In the genomic region with DNA sequence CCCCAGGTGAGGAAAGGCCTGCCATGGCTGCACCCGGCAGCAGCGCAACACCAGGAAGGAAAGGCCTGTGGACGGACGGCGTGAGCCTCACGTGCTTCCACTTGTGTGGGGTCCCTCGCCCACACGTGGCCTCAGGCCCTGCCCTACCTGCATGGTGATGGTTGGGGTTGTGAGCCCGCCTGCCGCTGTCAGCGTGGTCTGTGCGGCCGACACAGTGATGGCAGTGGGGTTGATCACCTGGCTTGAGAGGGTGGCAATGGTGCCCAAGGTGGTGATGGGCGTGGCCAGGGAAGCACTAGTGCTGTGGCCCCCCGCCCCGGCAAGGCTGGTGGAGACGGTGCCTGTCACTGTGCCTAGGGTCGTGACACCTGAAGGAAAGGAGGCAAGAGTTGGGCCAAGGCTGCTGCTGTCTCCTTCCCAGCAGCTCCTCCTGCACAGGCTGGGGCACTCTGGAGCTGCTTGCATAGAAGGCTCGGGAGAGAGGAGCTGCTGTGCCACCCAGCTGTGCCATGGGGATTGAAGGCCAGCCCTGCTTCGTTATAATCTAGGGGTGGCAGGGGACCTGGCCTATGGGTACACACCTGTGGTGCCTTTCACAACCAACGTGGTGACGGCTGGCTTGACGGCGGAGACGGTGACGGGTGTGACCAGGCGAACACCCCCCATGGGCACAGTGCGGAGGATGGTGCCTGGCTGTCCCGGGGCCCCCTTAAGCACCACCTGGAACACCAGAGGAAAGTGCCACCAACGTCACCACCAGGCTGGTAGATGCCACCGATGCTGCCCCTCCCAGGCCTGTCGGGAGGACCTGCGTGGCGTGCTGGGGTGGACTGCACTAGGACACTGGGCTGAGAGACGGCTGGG, we compare ENCODE assay signal across 14 cellular contexts. TPM values are rescaled to one million over a fixed set of nuclear protein-coding genes. Genes with fewer than 3 reads are reported as not detected.
DNase-seq lines count a peak whose midpoint lies in the region; ATAC-seq, FAIRE-seq and TF ChIP-seq lines count a peak whose summit lies in the region.
"Had no signal": no experiment of that assay in that cellular context is flagged by ENCODE, and none has a peak within 500 bp of the region (broad histone marks: within the 10 kb centered on the region; RNA-seq: fewer than 3 reads in every experiment).

No MANE protein-coding gene starts in this region.

- H3K79me2 ChIP-seq in K562 (ENCODE audit: control insufficient read depth, insufficient read depth, low read length) (peaks cover 9% of the 10 kb centered on the region; the same call in 2 of the 3 replicates), PC-3 (ENCODE audit: low read length) (no peaks in the 10 kb centered on the region)

- H3K9me3 ChIP-seq in K562 (replicated peaks; ENCODE audit: control insufficient read depth, insufficient read depth, low read depth, low read length): no peaks in the 10 kb centered on the region
- no peaks in the 10 kb centered on the region for H3K9me3 ChIP-seq in sigmoid colon
- H3K9me3 ChIP-seq in PC-3 (ENCODE audit: low read length): no peaks in the 10 kb centered on the region
- H3K9me3 ChIP-seq: Peyer's patch had no signal

- no peak overlapping the region for H3K4me3 Mint-ChIP-seq in activated CD8-positive, alpha-beta T cell treated with anti-CD3 and anti-CD28 coated beads for 36 hours
- H3K4me3 Mint-ChIP-seq in activated CD8-positive, alpha-beta T cell treated with anti-CD3 and anti-CD28 coated beads, Interleukin-2, amount 10 ng/mL, durations not matched to agents 7 days and 5 days: no peak overlapping the region
- H3K4me3 Mint-ChIP-seq: CD8-positive, alpha-beta T cell had no signal

- H3K9me1 ChIP-seq in K562 (ENCODE audit: control insufficient read depth, insufficient read depth, low read length): no peaks in the 10 kb centered on the region

- 87% methylated on average over 11 of the region's 35 CpGs for WGBS in K562 (ENCODE audit: insufficient coverage, low coverage, missing lambda C conversion rate)
- WGBS in sigmoid colon, 2 donors: 88 to 92% methylated on average over 35 of the region's 35 CpGs

- H3K27ac ChIP-seq in K562 (ENCODE audit: extremely low read depth, low read depth, low read length) (no peak overlapping the region), sigmoid colon (peak overlapping the region in 3 of 4 donors; percentile 69 to 87 (median 84)), PC-3 (ENCODE audit: low read length) (no peak overlapping the region)
- H3K27ac ChIP-seq: 22Rv1, Peyer's patch had no signal

- no peak for TF ChIP-seq RAD21 in K562 (CRISPR knock-in tag; conservative IDR thresholded peaks at IDR 0.05 in 1 of 2, IDR thresholded peaks at IDR 0.05 in 1 of 2)

- BruUV-seq in K562 (replicated peaks; lab: Mats Ljungman, UMichigan) (no TSS peak), PC-3 (replicated peaks; lab: Mats Ljungman, UMichigan) (no TSS peak)

- peaks cover 10% of the 10 kb centered on the region for H3K4me1 Mint-ChIP-seq in activated CD8-positive, alpha-beta T cell treated with anti-CD3 and anti-CD28 coated beads for 36 hours (ENCODE audit: low read depth)
- peaks cover 6% of the 10 kb centered on the region for H3K4me1 Mint-ChIP-seq in activated CD8-positive, alpha-beta T cell treated with anti-CD3 and anti-CD28 coated beads, Interleukin-2, amount 10 ng/mL, durations not matched to agents 7 days and 5 days (ENCODE audit: low read depth)

- no peak for TF ChIP-seq CTCF in activated CD8-positive, alpha-beta T cell treated with anti-CD3 and anti-CD28 coated beads for 36 hours (IDR thresholded peaks at IDR 0.05)
- TF ChIP-seq CTCF in K562 (IDR thresholded peaks at IDR 0.05 in 2 of 3, conservative IDR thresholded peaks at IDR 0.05 in 1 of 3; ENCODE audit: insufficient read depth in 2 of 3, low read depth in 1 of 3, low read length in 3 of 3) (no peak), sigmoid colon (IDR thresholded peaks at IDR 0.05) (no peak), PC-3 (conservative IDR thresholded peaks at IDR 0.05; ENCODE audit: low read depth, low read length) (no peak)

- CTCF ChIA-PET in activated CD8-positive, alpha-beta T cell treated with anti-CD3 and anti-CD28 coated beads for 36 hours (lab: Charles Lee): no interaction called here
- CTCF ChIA-PET in activated CD8-positive, alpha-beta T cell treated with anti-CD3 and anti-CD28 coated beads, Interleukin-2, amount 10 ng/mL, durations not matched to agents 7 days and 5 days (lab: Charles Lee): no interaction called here
- CTCF ChIA-PET in K562 (lab: Yijun Ruan, JAX; ENCODE audit: low intra/inter-chr PET ratio): no interaction called here
- CTCF ChIA-PET in PC-3 (lab: Charles Lee): no interaction called here

- no peak for ATAC-seq in activated CD8-positive, alpha-beta T cell treated with anti-CD3 and anti-CD28 coated beads for 36 hours
- no peak for ATAC-seq in activated CD8-positive, alpha-beta T cell treated with anti-CD3 and anti-CD28 coated beads, Interleukin-2, amount 10 ng/mL, durations not matched to agents 7 days and 5 days
- ATAC-seq in K562: no peak
- ATAC-seq in PC-3: no peak
- ATAC-seq: CD8-positive, alpha-beta T cell had no signal

- H3K36me3 ChIP-seq in K562 (ENCODE audit: control insufficient read depth, insufficient read depth, low read length) (peaks cover 100% of the 10 kb centered on the region; the same call in 2 of the 3 replicates), sigmoid colon (peaks cover 12 to 60% (median 32%) of the 10 kb centered on the region in 4 donors), PC-3 (ENCODE audit: low read depth, low read length) (peaks cover 42% of the 10 kb centered on the region)

- POLR2A ChIA-PET in activated CD8-positive, alpha-beta T cell treated with anti-CD3 and anti-CD28 coated beads for 36 hours (lab: Charles Lee): interaction anchor here (0.7 kb wide), 1 partner anchor 10 kb away, joined by 3 read pairs; no protein-coding TSS in a partner anchor
- POLR2A ChIA-PET in activated CD8-positive, alpha-beta T cell treated with anti-CD3 and anti-CD28 coated beads, Interleukin-2, amount 10 ng/mL, durations not matched to agents 7 days and 5 days (lab: Charles Lee): no interaction called here
- POLR2A ChIA-PET in K562 (lab: Yijun Ruan, JAX): interaction anchor here (0.6 to 4.2 kb wide), 4 partner anchors 8 to 35 kb away, joined by 3 to 24 read pairs (median 4); no protein-coding TSS in a partner anchor
- POLR2A ChIA-PET in PC-3 (lab: Charles Lee; ENCODE audit: unreplicated experiment): no interaction called here

- H3K27ac Mint-ChIP-seq in activated CD8-positive, alpha-beta T cell treated with anti-CD3 and anti-CD28 coated beads for 36 hours: peak overlapping the region; percentile 52
- H3K27ac Mint-ChIP-seq in activated CD8-positive, alpha-beta T cell treated with anti-CD3 and anti-CD28 coated beads, Interleukin-2, amount 10 ng/mL, durations not matched to agents 7 days and 5 days: no peak overlapping the region
- H3K27ac Mint-ChIP-seq: CD8-positive, alpha-beta T cell had no signal

- H3K4me3 ChIP-seq in K562 (no peak overlapping the region), sigmoid colon (no peak overlapping the region), PC-3 (ENCODE audit: low read length) (no peak overlapping the region)
- H3K4me3 ChIP-seq: Peyer's patch had no signal

- DNase-seq in activated CD8-positive, alpha-beta T cell treated with anti-CD3 and anti-CD28 coated beads for 36 hours: no peak
- DNase-seq in activated CD8-positive, alpha-beta T cell treated with anti-CD3 and anti-CD28 coated beads, Interleukin-2, amount 10 ng/mL, durations not matched to agents 7 days and 5 days: no peak
- DNase-seq in K562 (ENCODE audit: extremely low read depth in 1 of 4, low spot score in 3 of 4) (no peak), sigmoid colon (no peak), SKM-1 treated with dmso at 0.1 percent for 144 hours (lab: John Stamatoyannopoulos, UW; ENCODE audit: unreplicated experiment) (no peak), PC-3 (no peak)
- DNase-seq: CD8-positive, alpha-beta T cell; NCI-H2029; NCI-H2171 treated with DMSO at 0.1 percent for 48 hours; NCI-H82; Peyer's patch; SHP77 had no signal

- peaks cover 37% of the 10 kb centered on the region for H3K36me3 Mint-ChIP-seq in activated CD8-positive, alpha-beta T cell treated with anti-CD3 and anti-CD28 coated beads for 36 hours (ENCODE audit: low read depth)
- peaks cover 43% of the 10 kb centered on the region for H3K36me3 Mint-ChIP-seq in activated CD8-positive, alpha-beta T cell treated with anti-CD3 and anti-CD28 coated beads, Interleukin-2, amount 10 ng/mL, durations not matched to agents 7 days and 5 days (ENCODE audit: low read depth)

- intact Hi-C loops in activated CD8-positive, alpha-beta T cell treated with anti-CD3 and anti-CD28 coated beads for 36 hours (cut with micrococcal nuclease): no loop called here
- intact Hi-C loops in K562 (cut with micrococcal nuclease) (no loop called here), sigmoid colon (cut with DNase I) (no loop called here), PC-3 (cut with micrococcal nuclease) (no loop called here)

- no peak for TF ChIP-seq EP300 in K562 (IDR thresholded peaks at IDR 0.05; ENCODE audit: low read length)
- TF ChIP-seq EP300 in sigmoid colon (IDR thresholded peaks at IDR 0.05): no peak

- no peaks in the 10 kb centered on the region for H3K9me2 ChIP-seq in PC-3 (replicated peaks; ENCODE audit: low read length)

- in situ Hi-C loops in K562 (cut with MboI): no loop called here

- FAIRE-seq in K562 (lab: Jason Lieb, UNC): no peak
- FAIRE-seq: H54 had no signal

- H4K20me1 ChIP-seq in K562 (replicated peaks; ENCODE audit: control insufficient read depth, insufficient read depth, low read length) (no peaks in the 10 kb centered on the region), PC-3 (ENCODE audit: low read length) (no peaks in the 10 kb centered on the region)

- H3K27me3 ChIP-seq in K562 (ENCODE audit: control insufficient read depth in 2 of 2, insufficient read depth in 2 of 2, low read length in 2 of 2): no peaks in the 10 kb centered on the region
- no peaks in the 10 kb centered on the region for H3K27me3 ChIP-seq in sigmoid colon
- no peaks in the 10 kb centered on the region for H3K27me3 ChIP-seq in PC-3 (ENCODE audit: low read length)
- H3K27me3 ChIP-seq: Peyer's patch had no signal

- H3K27me3 Mint-ChIP-seq in activated CD8-positive, alpha-beta T cell treated with anti-CD3 and anti-CD28 coated beads for 36 hours: no peaks in the 10 kb centered on the region
- no peaks in the 10 kb centered on the region for H3K27me3 Mint-ChIP-seq in activated CD8-positive, alpha-beta T cell treated with anti-CD3 and anti-CD28 coated beads, Interleukin-2, amount 10 ng/mL, durations not matched to agents 7 days and 5 days (ENCODE audit: low read depth)

- H3K4me1 ChIP-seq in K562 (replicated peaks in 1 of 2; ENCODE audit: control insufficient read depth in 2 of 2, insufficient read depth in 2 of 2, low read length in 2 of 2) (peaks cover 0 to 29% of the 10 kb centered on the region in 2 experiments; a peak in 2 of 5 replicates), sigmoid colon (peaks cover 0 to 44% (median 26%) of the 10 kb centered on the region in 4 donors), PC-3 (ENCODE audit: insufficient read depth, low read length) (no peaks in the 10 kb centered on the region)

- H3K9ac ChIP-seq in K562 (ENCODE audit: insufficient read depth in 1 of 2, low read depth in 2 of 2, low read length in 2 of 2) (peak overlapping the region in 1 of 2 experiments; percentile 35; a peak in 1 of 4 replicates), PC-3 (ENCODE audit: low read length) (no peak overlapping the region)

- H3K9me3 Mint-ChIP-seq in activated CD8-positive, alpha-beta T cell treated with anti-CD3 and anti-CD28 coated beads for 36 hours: no peaks in the 10 kb centered on the region
- H3K9me3 Mint-ChIP-seq in activated CD8-positive, alpha-beta T cell treated with anti-CD3 and anti-CD28 coated beads, Interleukin-2, amount 10 ng/mL, durations not matched to agents 7 days and 5 days (ENCODE audit: insufficient read depth): no peaks in the 10 kb centered on the region
- H3K9me3 Mint-ChIP-seq: CD8-positive, alpha-beta T cell had no signal

- H3K4me2 ChIP-seq in K562 (ENCODE audit: insufficient read depth, low read length): no peak overlapping the region
- no peak overlapping the region for H3K4me2 ChIP-seq in PC-3 (ENCODE audit: low read length)

- H2AFZ ChIP-seq in K562 (ENCODE audit: low read depth, low read length): no peak overlapping the region
- no peak overlapping the region for H2AFZ ChIP-seq in PC-3 (ENCODE audit: low read length)

- TF ChIP-seq POLR2A in K562 (conservative IDR thresholded peaks at IDR 0.05) (no peak), sigmoid colon (IDR thresholded peaks at IDR 0.05) (no peak)

- H3F3A ChIP-seq in PC-3 (ENCODE audit: low read length, unreplicated experiment): no peaks in the 10 kb centered on the region

RNA-seq across cellular contexts. Expression of gene RENBP, which starts 11.8 kb away (rescaled TPM):
- 10 to 100 TPM; 14.3 to 15.8 TPM for total RNA-seq in activated CD8-positive, alpha-beta T cell treated with anti-CD3 and anti-CD28 coated beads for 36 hours
- 10 to 100 TPM; 12.1 to 13.6 TPM for total RNA-seq in activated CD8-positive, alpha-beta T cell treated with anti-CD3 and anti-CD28 coated beads, Interleukin-2, amount 10 ng/mL, durations not matched to agents 7 days and 5 days
- 14.9 and 45.4 TPM in 2 replicates for total RNA-seq in K562 (2011; cell fraction: chromatin; rRNA removed; ENCODE audit: low replicate concordance)
- 31.0 and 32.8 TPM in 2 replicates for total RNA-seq in K562 (2011; cell fraction: nucleolus; rRNA removed)
- 15.7 and 24.1 TPM in 2 replicates for total RNA-seq in K562 (2011; cell fraction: nucleoplasm; rRNA removed)
- total RNA-seq in K562 (2014; rRNA removed) (8.4 and 9.5 TPM in 2 replicates), K562 (2014; rRNA removed; fragmentation: Illumina TruSeq; extraction: Trizol) (2.7 and 4.0 TPM in 2 replicates), K562 (2015; rRNA removed; fragmentation: Illumina TruSeq; extraction: Trizol) (12.3 and 13.4 TPM in 2 replicates), K562 (2021) (9.6 and 14.8 TPM in 2 replicates), sigmoid colon (10 to 100 TPM in 3 of 4 donors, 1 to 10 TPM in 1; 9.8 to 16.8 (median 13.1) TPM), PC-3 (2014; rRNA removed) (3.7 TPM in 1 of 2 replicates, not detected in the other)
- polyA plus RNA-seq in K562 (2011; rRNA removed) (12.7 and 16.4 TPM in 2 replicates), K562 (2014; fragmentation: Illumina TruSeq; extraction: Trizol) (5.6 and 7.3 TPM in 2 replicates), K562 (2014; fragmentation: Nextera tagmentation; extraction: Ambion mirVana) (under 1 TPM in 1 of 2 experiments, not detected in 1; 0.07 TPM), K562 (2014; rRNA removed) (11.1 and 11.6 TPM in 2 replicates), sigmoid colon (10 to 100 TPM; 10.2 to 15.1 (median 15.0) TPM)
- 21.2 and 25.6 TPM in 2 replicates for polyA plus RNA-seq in K562 (2011; cell fraction: cytosol; rRNA removed)
- polyA plus RNA-seq in K562 (2011; cell fraction: nucleus; rRNA removed): 48.7 and 48.8 TPM in 2 replicates
- 24.3 and 60.0 TPM in 2 replicates for polyA plus RNA-seq in K562 (2012)
- 5.5 and 12.0 TPM in 2 replicates for polyA minus RNA-seq in K562 (2011; rRNA and poly(A)+ RNA removed)
- 7.0 and 13.6 TPM in 2 replicates for polyA minus RNA-seq in K562 (2011; cell fraction: cytosol; rRNA and poly(A)+ RNA removed)
- polyA minus RNA-seq in K562 (2011; cell fraction: nucleus; rRNA and poly(A)+ RNA removed): 9.8 and 16.1 TPM in 2 replicates

RNA-seq across cellular contexts. Expression of gene HCFC1, which starts 15.3 kb away (rescaled TPM):
- total RNA-seq in activated CD8-positive, alpha-beta T cell treated with anti-CD3 and anti-CD28 coated beads for 36 hours: 100 to 1,000 TPM; 115 to 116 TPM
- total RNA-seq in activated CD8-positive, alpha-beta T cell treated with anti-CD3 and anti-CD28 coated beads, Interleukin-2, amount 10 ng/mL, durations not matched to agents 7 days and 5 days: 100 to 1,000 TPM; 141 to 146 TPM
- 39.3 and 72.5 TPM in 2 replicates for total RNA-seq in K562 (2011; cell fraction: chromatin; rRNA removed; ENCODE audit: low replicate concordance)
- 41.0 and 46.2 TPM in 2 replicates for total RNA-seq in K562 (2011; cell fraction: nucleolus; rRNA removed)
- 38.1 and 43.2 TPM in 2 replicates for total RNA-seq in K562 (2011; cell fraction: nucleoplasm; rRNA removed)
- total RNA-seq in K562 (2014; rRNA removed) (39.2 and 59.3 TPM in 2 replicates), K562 (2014; rRNA removed; fragmentation: Illumina TruSeq; extraction: Trizol) (9.1 and 10.3 TPM in 2 replicates), K562 (2015; rRNA removed; fragmentation: Illumina TruSeq; extraction: Trizol) (17.1 and 23.4 TPM in 2 replicates), K562 (2021) (121 and 133 TPM in 2 replicates), sigmoid colon (10 to 100 TPM; 23.5 to 57.3 (median 30.2) TPM), PC-3 (2014; rRNA removed) (66.9 and 94.0 TPM in 2 replicates)
- polyA plus RNA-seq in K562 (2011; rRNA removed) (5.9 and 8.7 TPM in 2 replicates), K562 (2014; fragmentation: Illumina TruSeq; extraction: Trizol) (45.3 and 68.0 TPM in 2 replicates), K562 (2014; fragmentation: Nextera tagmentation; extraction: Ambion mirVana) (10 to 100 TPM in 1 of 2 experiments, 1 to 10 TPM in 1; 2.8 to 10.5 TPM), K562 (2014; rRNA removed) (44.8 and 45.2 TPM in 2 replicates), sigmoid colon (10 to 100 TPM in 1 of 3 donors, 1 to 10 TPM in 2; 7.4 to 34.4 (median 8.4) TPM)
- polyA plus RNA-seq in K562 (2011; cell fraction: cytosol; rRNA removed): 11.3 and 17.7 TPM in 2 replicates
- polyA plus RNA-seq in K562 (2011; cell fraction: nucleus; rRNA removed): 39.1 and 51.6 TPM in 2 replicates
- 37.4 and 57.1 TPM in 2 replicates for polyA plus RNA-seq in K562 (2012)
- 4.5 and 6.6 TPM in 2 replicates for polyA minus RNA-seq in K562 (2011; rRNA and poly(A)+ RNA removed)
- 55.8 and 74.4 TPM in 2 replicates for polyA minus RNA-seq in K562 (2011; cell fraction: cytosol; rRNA and poly(A)+ RNA removed)
- polyA minus RNA-seq in K562 (2011; cell fraction: nucleus; rRNA and poly(A)+ RNA removed): 14.8 and 15.6 TPM in 2 replicates

RNA-seq across cellular contexts. Expression of gene TMEM187, which starts 16.3 kb away (rescaled TPM):
- total RNA-seq in activated CD8-positive, alpha-beta T cell treated with anti-CD3 and anti-CD28 coated beads for 36 hours: 1 to 10 TPM; 4.4 to 4.5 TPM
- 1 to 10 TPM; 5.9 to 6.2 TPM for total RNA-seq in activated CD8-positive, alpha-beta T cell treated with anti-CD3 and anti-CD28 coated beads, Interleukin-2, amount 10 ng/mL, durations not matched to agents 7 days and 5 days
- 4.7 and 15.6 TPM in 2 replicates for total RNA-seq in K562 (2011; cell fraction: chromatin; rRNA removed; ENCODE audit: low replicate concordance)
- total RNA-seq in K562 (2011; cell fraction: nucleolus; rRNA removed): 17.4 and 21.8 TPM in 2 replicates
- total RNA-seq in K562 (2011; cell fraction: nucleoplasm; rRNA removed): 9.3 and 9.5 TPM in 2 replicates
- total RNA-seq in K562 (2014; rRNA removed) (3.3 and 5.1 TPM in 2 replicates), K562 (2014; rRNA removed; fragmentation: Illumina TruSeq; extraction: Trizol) (0.93 and 1.2 TPM in 2 replicates), K562 (2015; rRNA removed; fragmentation: Illumina TruSeq; extraction: Trizol) (1.1 and 1.6 TPM in 2 replicates), K562 (2021) (6.4 and 8.5 TPM in 2 replicates), sigmoid colon (1 to 10 TPM; 3.5 to 8.6 (median 4.4) TPM), PC-3 (2014; rRNA removed) (10.6 and 12.4 TPM in 2 replicates)
- polyA plus RNA-seq in K562 (2011; rRNA removed) (5.6 and 8.1 TPM in 2 replicates), K562 (2014; fragmentation: Illumina TruSeq; extraction: Trizol) (1.2 and 2.0 TPM in 2 replicates), K562 (2014; fragmentation: Nextera tagmentation; extraction: Ambion mirVana) (1 to 10 TPM in 1 of 2 experiments, under 1 TPM in 1; 0.13 to 1.1 TPM), K562 (2014; rRNA removed) (4.0 TPM in 2 replicates), sigmoid colon (1 to 10 TPM; 3.6 to 9.3 (median 3.7) TPM)
- 12.5 and 24.6 TPM in 2 replicates for polyA plus RNA-seq in K562 (2011; cell fraction: cytosol; rRNA removed)
- 6.3 and 6.4 TPM in 2 replicates for polyA plus RNA-seq in K562 (2011; cell fraction: nucleus; rRNA removed)
- polyA plus RNA-seq in K562 (2012): 3.9 and 12.2 TPM in 2 replicates
- 3.7 and 4.9 TPM in 2 replicates for polyA minus RNA-seq in K562 (2011; rRNA and poly(A)+ RNA removed)
- polyA minus RNA-seq in K562 (2011; cell fraction: cytosol; rRNA and poly(A)+ RNA removed): 5.6 and 6.4 TPM in 2 replicates
- 1.3 and 1.8 TPM in 2 replicates for polyA minus RNA-seq in K562 (2011; cell fraction: nucleus; rRNA and poly(A)+ RNA removed)

RNA-seq across cellular contexts. Expression of gene NAA10, which starts 21.4 kb away (rescaled TPM):
- 100 to 1,000 TPM; 123 to 136 TPM for total RNA-seq in activated CD8-positive, alpha-beta T cell treated with anti-CD3 and anti-CD28 coated beads for 36 hours
- total RNA-seq in activated CD8-positive, alpha-beta T cell treated with anti-CD3 and anti-CD28 coated beads, Interleukin-2, amount 10 ng/mL, durations not matched to agents 7 days and 5 days: 100 to 1,000 TPM in 1 of 2 experiments, 10 to 100 TPM in 1; 98.9 to 106 TPM
- total RNA-seq in K562 (2011; cell fraction: chromatin; rRNA removed; ENCODE audit: low replicate concordance): 126 and 302 TPM in 2 replicates
- 207 and 213 TPM in 2 replicates for total RNA-seq in K562 (2011; cell fraction: nucleolus; rRNA removed)
- 179 and 187 TPM in 2 replicates for total RNA-seq in K562 (2011; cell fraction: nucleoplasm; rRNA removed)
- total RNA-seq in K562 (2014; rRNA removed): 152 and 196 TPM in 2 replicates
- total RNA-seq in K562 (2014; rRNA removed; fragmentation: Illumina TruSeq; extraction: Trizol): 101 and 103 TPM in 2 replicates
- 134 and 146 TPM in 2 replicates for total RNA-seq in K562 (2015; rRNA removed; fragmentation: Illumina TruSeq; extraction: Trizol)
- 226 and 231 TPM in 2 replicates for total RNA-seq in K562 (2021)
- polyA plus RNA-seq in K562 (2011; rRNA removed): 105 and 117 TPM in 2 replicates
- 174 and 276 TPM in 2 replicates for polyA plus RNA-seq in K562 (2011; cell fraction: cytosol; rRNA removed)
- polyA plus RNA-seq in K562 (2011; cell fraction: nucleus; rRNA removed): 211 and 324 TPM in 2 replicates
- polyA plus RNA-seq in K562 (2012): 177 and 213 TPM in 2 replicates
- 192 and 229 TPM in 2 replicates for polyA plus RNA-seq in K562 (2014; fragmentation: Illumina TruSeq; extraction: Trizol)
- polyA plus RNA-seq in K562 (2014; fragmentation: Nextera tagmentation; extraction: Ambion mirVana): 10 to 100 TPM; 11.1 to 26.5 TPM
- polyA plus RNA-seq in K562 (2014; rRNA removed): 250 and 277 TPM in 2 replicates
- 45.9 and 88.5 TPM in 2 replicates for polyA minus RNA-seq in K562 (2011; rRNA and poly(A)+ RNA removed)
- 72.1 and 79.8 TPM in 2 replicates for polyA minus RNA-seq in K562 (2011; cell fraction: cytosol; rRNA and poly(A)+ RNA removed)
- 70.5 and 80.1 TPM in 2 replicates for polyA minus RNA-seq in K562 (2011; cell fraction: nucleus; rRNA and poly(A)+ RNA removed)
- 100 to 1,000 TPM in 1 of 4 donors, 10 to 100 TPM in 3; 57.4 to 113 (median 79.2) TPM for total RNA-seq in sigmoid colon
- polyA plus RNA-seq in sigmoid colon: 100 to 1,000 TPM in 1 of 3 donors, 10 to 100 TPM in 2; 78.6 to 128 (median 84.7) TPM
- total RNA-seq in PC-3 (2014; rRNA removed): 169 and 172 TPM in 2 replicates

RNA-seq across cellular contexts. Expression of gene ARHGAP4, which starts 30.2 kb away (rescaled TPM):
- total RNA-seq in activated CD8-positive, alpha-beta T cell treated with anti-CD3 and anti-CD28 coated beads for 36 hours: 100 to 1,000 TPM; 128 to 130 TPM
- 100 to 1,000 TPM; 317 to 324 TPM for total RNA-seq in activated CD8-positive, alpha-beta T cell treated with anti-CD3 and anti-CD28 coated beads, Interleukin-2, amount 10 ng/mL, durations not matched to agents 7 days and 5 days
- 54.8 and 157 TPM in 2 replicates for total RNA-seq in K562 (2011; cell fraction: chromatin; rRNA removed; ENCODE audit: low replicate concordance)
- 105 and 155 TPM in 2 replicates for total RNA-seq in K562 (2011; cell fraction: nucleolus; rRNA removed)
- 55.0 and 81.2 TPM in 2 replicates for total RNA-seq in K562 (2011; cell fraction: nucleoplasm; rRNA removed)
- total RNA-seq in K562 (2014; rRNA removed) (52.7 and 81.2 TPM in 2 replicates), K562 (2014; rRNA removed; fragmentation: Illumina TruSeq; extraction: Trizol) (3.1 and 5.5 TPM in 2 replicates), K562 (2015; rRNA removed; fragmentation: Illumina TruSeq; extraction: Trizol) (32.7 and 36.8 TPM in 2 replicates), K562 (2021) (70.5 and 81.8 TPM in 2 replicates), sigmoid colon (10 to 100 TPM; 12.4 to 27.4 (median 16.3) TPM), PC-3 (2014; rRNA removed) (4.0 and 4.6 TPM in 2 replicates)
- polyA plus RNA-seq in K562 (2011; rRNA removed) (9.6 and 29.7 TPM in 2 replicates), K562 (2014; fragmentation: Illumina TruSeq; extraction: Trizol) (13.5 and 40.2 TPM in 2 replicates), K562 (2014; fragmentation: Nextera tagmentation; extraction: Ambion mirVana) (1 to 10 TPM in 1 of 2 experiments, under 1 TPM in 1; 0.30 to 1.7 TPM), K562 (2014; rRNA removed) (63.7 and 77.8 TPM in 2 replicates), sigmoid colon (100 to 1,000 TPM in 1 of 3 donors, 10 to 100 TPM in 1, 1 to 10 TPM in 1; 8.4 to 122 (median 17.3) TPM)
- 21.0 and 26.6 TPM in 2 replicates for polyA plus RNA-seq in K562 (2011; cell fraction: cytosol; rRNA removed)
- 174 and 259 TPM in 2 replicates for polyA plus RNA-seq in K562 (2011; cell fraction: nucleus; rRNA removed)
- 59.1 and 135 TPM in 2 replicates for polyA plus RNA-seq in K562 (2012)
- 3.6 and 6.7 TPM in 2 replicates for polyA minus RNA-seq in K562 (2011; rRNA and poly(A)+ RNA removed)
- polyA minus RNA-seq in K562 (2011; cell fraction: cytosol; rRNA and poly(A)+ RNA removed): 13.5 and 33.9 TPM in 2 replicates
- polyA minus RNA-seq in K562 (2011; cell fraction: nucleus; rRNA and poly(A)+ RNA removed): 26.9 and 53.0 TPM in 2 replicates

Comparison
In these comparisons a context has a peak if more than half of its experiments do, and no peak if none do; other contexts are left out.
1. POLR2A ChIA-PET loops: an anchor here in activated CD8-positive, alpha-beta T cell treated with anti-CD3 and anti-CD28 coated beads for 36 hours (0.7 kb wide) and K562 (0.6 to 4.2 kb wide); none called in activated CD8-positive, alpha-beta T cell treated with anti-CD3 and anti-CD28 coated beads, Interleukin-2, amount 10 ng/mL, durations not matched to agents 7 days and 5 days and PC-3.
2. H3K27ac ChIP-seq: peak in sigmoid colon (3 of 4); none in K562 (single experiment) and PC-3 (single experiment).